Comparison of ENCODE assay signal across 8 cellular contexts in genomic region chrX:21985332-21985777, GRCh38. TPM values are rescaled to one million over a fixed set of nuclear protein-coding genes. Genes with fewer than 3 reads are reported as not detected.
DNase-seq lines count a peak whose midpoint lies in the region; ATAC-seq and TF ChIP-seq lines count a peak whose summit lies in the region.

No MANE protein-coding gene starts in this region.

- TF ChIP-seq CTCF in GM12875 (IDR thresholded peaks at IDR 0.05; ENCODE audit: borderline replicate concordance, insufficient read depth, low read depth, low read length), result peak; percentile 73
- peak; percentile 99 for TF ChIP-seq CTCF in progenitor cell of endocrine pancreas (IDR thresholded peaks at IDR 0.05; ENCODE audit: unreplicated experiment)

- no peak overlapping the region for H3K27ac Mint-ChIP-seq in activated naive CD4-positive, alpha-beta T cell treated with anti-CD3 and anti-CD28 coated beads, Interleukin-2, amount 10 ng/mL, durations not matched to agents 7 days and 5 days
- peak overlapping the region; percentile 59 for H3K27ac Mint-ChIP-seq in progenitor cell of endocrine pancreas

- no peaks in the 10 kb centered on the region for H3K27me3 Mint-ChIP-seq in activated naive CD4-positive, alpha-beta T cell treated with anti-CD3 and anti-CD28 coated beads, Interleukin-2, amount 10 ng/mL, durations not matched to agents 7 days and 5 days
- H3K27me3 Mint-ChIP-seq in progenitor cell of endocrine pancreas, result no peaks in the 10 kb centered on the region

- H3K4me3 ChIP-seq in GM12875 (ENCODE audit: low read depth, low read length), result no peak overlapping the region

- ATAC-seq in HG02610 (IDR thresholded peaks at IDR 0.05; ENCODE audit: unreplicated experiment) (peak; percentile 66), SK-N-SH treated with all-trans-retinoic acid at 6 μM for 48 hours (peak; percentile 94)

- H3K9me3 Mint-ChIP-seq in activated naive CD4-positive, alpha-beta T cell treated with anti-CD3 and anti-CD28 coated beads, Interleukin-2, amount 10 ng/mL, durations not matched to agents 7 days and 5 days, result no peaks in the 10 kb centered on the region
- no peaks in the 10 kb centered on the region for H3K9me3 Mint-ChIP-seq in progenitor cell of endocrine pancreas (ENCODE audit: low read depth)

- no peak overlapping the region for H3K4me3 Mint-ChIP-seq in activated naive CD4-positive, alpha-beta T cell treated with anti-CD3 and anti-CD28 coated beads, Interleukin-2, amount 10 ng/mL, durations not matched to agents 7 days and 5 days
- H3K4me3 Mint-ChIP-seq in progenitor cell of endocrine pancreas (ENCODE audit: low read depth), result no peak overlapping the region

- peaks cover 16% of the 10 kb centered on the region for H3K36me3 Mint-ChIP-seq in activated naive CD4-positive, alpha-beta T cell treated with anti-CD3 and anti-CD28 coated beads, Interleukin-2, amount 10 ng/mL, durations not matched to agents 7 days and 5 days
- H3K36me3 Mint-ChIP-seq in progenitor cell of endocrine pancreas (ENCODE audit: insufficient read depth), result peaks cover 30% of the 10 kb centered on the region

- DNase-seq in NCI-H1048 (lab: John Stamatoyannopoulos, UW) (peak; percentile 39), glomerular visceral epithelial cell (ENCODE audit: extremely low spot score) (peak; percentile 76), progenitor cell of endocrine pancreas (ENCODE audit: low spot score, unreplicated experiment) (peak; percentile 62), mesenteric fat pad (ENCODE audit: low spot score) (no peak)
- DNase-seq in activated naive CD4-positive, alpha-beta T cell treated with anti-CD3 and anti-CD28 coated beads, Interleukin-2, amount 10 ng/mL, durations not matched to agents 7 days and 5 days, result peak; percentile 70

- peaks cover 3% of the 10 kb centered on the region for H3K4me1 Mint-ChIP-seq in activated naive CD4-positive, alpha-beta T cell treated with anti-CD3 and anti-CD28 coated beads, Interleukin-2, amount 10 ng/mL, durations not matched to agents 7 days and 5 days
- peaks cover 2% of the 10 kb centered on the region for H3K4me1 Mint-ChIP-seq in progenitor cell of endocrine pancreas (ENCODE audit: low read depth)

- CTCF ChIA-PET in activated naive CD4-positive, alpha-beta T cell treated with anti-CD3 and anti-CD28 coated beads, Interleukin-2, amount 10 ng/mL, durations not matched to agents 7 days and 5 days (lab: Charles Lee), result interaction anchor here (0.6 to 2.4 kb wide), 18 partner anchors 9 to 1917 kb away, joined by 3 to 15 read pairs (median 5); partner anchors contain the start of gene MBTPS2

TF ChIP-seq in SK-N-SH treated with all-trans-retinoic acid at 6 μM for 48 hours, 23 proteins besides CTCF, POLR2A, EP300 and RAD21:
- TF ChIP-seq ESRRG (CRISPR knock-in tag; IDR thresholded peaks at IDR 0.05) (no peak), CSRNP3 (CRISPR knock-in tag; IDR thresholded peaks at IDR 0.05) (no peak), TOX (CRISPR knock-in tag; IDR thresholded peaks at IDR 0.05; ENCODE audit: borderline replicate concordance) (no peak), CREB5 (CRISPR knock-in tag; IDR thresholded peaks at IDR 0.05; ENCODE audit: low read depth) (no peak), SNAI2 (CRISPR knock-in tag; IDR thresholded peaks at IDR 0.05) (no peak), ZFP30 (CRISPR knock-in tag; IDR thresholded peaks at IDR 0.05) (no peak), ZNF8 (CRISPR knock-in tag; IDR thresholded peaks at IDR 0.05) (no peak), PATZ1 (CRISPR knock-in tag; IDR thresholded peaks at IDR 0.05; ENCODE audit: borderline replicate concordance) (no peak), ZNF70 (CRISPR knock-in tag; IDR thresholded peaks at IDR 0.05) (no peak), ISL1 (CRISPR knock-in tag; IDR thresholded peaks at IDR 0.05) (no peak), PPARA (CRISPR knock-in tag; IDR thresholded peaks at IDR 0.05; ENCODE audit: borderline replicate concordance) (no peak), CSDC2 (CRISPR knock-in tag; IDR thresholded peaks at IDR 0.05) (no peak), OSR1 (CRISPR knock-in tag; IDR thresholded peaks at IDR 0.05) (no peak), GLIS3 (CRISPR knock-in tag; IDR thresholded peaks at IDR 0.05) (no peak), TCF4 (CRISPR knock-in tag; IDR thresholded peaks at IDR 0.05; ENCODE audit: borderline replicate concordance) (no peak), POU6F1 (CRISPR knock-in tag; IDR thresholded peaks at IDR 0.05; ENCODE audit: borderline replicate concordance, low read depth) (no peak), BACH2 (CRISPR knock-in tag; IDR thresholded peaks at IDR 0.05; ENCODE audit: borderline replicate concordance) (no peak), ZNF565 (CRISPR knock-in tag; conservative IDR thresholded peaks at IDR 0.05; ENCODE audit: low read depth) (no peak)

RNA-seq across cellular contexts. Expression of gene SMS, which starts 44.8 kb away (rescaled TPM):
- total RNA-seq in progenitor cell of endocrine pancreas (280 and 288 TPM in 2 replicates), mesenteric fat pad (41.8 TPM)

RNA-seq across cellular contexts. Expression of gene PHEX, which starts 46.8 kb away (rescaled TPM):
- total RNA-seq in progenitor cell of endocrine pancreas (0.48 and 0.71 TPM in 2 replicates), mesenteric fat pad (0.45 TPM)
